ENCODE assay signal across 8 cellular contexts in the genomic region with DNA sequence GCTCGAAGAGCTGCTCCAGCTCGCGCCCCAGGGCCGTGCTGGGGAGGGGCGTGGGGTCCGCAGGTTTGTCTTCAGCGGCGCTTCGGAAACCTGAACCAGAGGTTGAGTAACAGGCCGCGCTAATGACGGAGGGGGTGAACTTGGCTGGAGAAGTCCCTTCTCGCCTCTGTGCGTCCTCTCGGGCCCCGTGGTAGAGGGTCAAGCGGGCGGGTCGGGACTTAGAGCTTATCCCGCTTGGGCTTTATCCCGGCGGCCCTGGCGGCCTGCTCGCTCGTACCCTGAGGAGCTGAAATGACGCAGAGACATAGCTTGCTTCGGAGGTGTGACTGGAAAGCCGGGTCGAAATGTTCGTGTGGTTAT. TPM values are rescaled to one million over a fixed set of nuclear protein-coding genes. Genes with fewer than 3 reads are reported as not detected.
DNase-seq lines count a peak whose midpoint lies in the region; ATAC-seq, FAIRE-seq and TF ChIP-seq lines count a peak whose summit lies in the region.

No MANE protein-coding gene starts in this region.

- in situ Hi-C loops in brain microvascular endothelial cell (cut with HindIII; ENCODE audit: low pct_ligation_motif_present, low sequenced_read_pairs): no loop called here

- TF ChIP-seq CTCF in brain microvascular endothelial cell (IDR thresholded peaks at IDR 0.05; ENCODE audit: low read depth, low read length, missing control alignments) (no peak), kidney (IDR thresholded peaks at IDR 0.05; ENCODE audit: borderline replicate concordance, extremely low read depth, insufficient read depth) (no peak)

- H3K27ac ChIP-seq in brain microvascular endothelial cell (peak overlapping the region; percentile 89), kidney (ENCODE audit: low read depth in 2 of 2, low read length in 2 of 2) (peak overlapping the region; percentile 97)

- ATAC-seq in HG03025 (IDR thresholded peaks at IDR 0.05; ENCODE audit: low FRiP score, unreplicated experiment): peak; percentile 11

- FAIRE-seq in RCC 7860 (lab: Jason Lieb, UNC) (no peak), kidney (lab: Jason Lieb, UNC) (no peak)

- intact Hi-C loops in kidney (cut with DNase I): no loop called here

- H3K4me3 ChIP-seq in brain microvascular endothelial cell (ENCODE audit: low read depth, low read length) (peak overlapping the region; percentile 97), kidney (ENCODE audit: low read length in 2 of 2) (peak overlapping the region; percentile 94 to 97)

- H3K9ac ChIP-seq in kidney (ENCODE audit: low read length in 2 of 2): peak overlapping the region; percentile 76 to 87

- H3K36me3 ChIP-seq in brain microvascular endothelial cell (replicated peaks) (no peaks in the 10 kb centered on the region), kidney (ENCODE audit: control insufficient read depth in 1 of 2, insufficient read depth in 2 of 2, low read length in 2 of 2) (no peaks in the 10 kb centered on the region)

- no peaks in the 10 kb centered on the region for H3K9me3 ChIP-seq in kidney (ENCODE audit: control insufficient read depth in 1 of 2, low read length in 2 of 2)

- DNase-seq in activated T-cell treated with anti-CD3 and anti-CD28 coated beads for 1 hour (ENCODE audit: low read depth): peak; percentile 12
- no peak for DNase-seq in activated T-cell treated with anti-CD3 and anti-CD28 coated beads, Interleukin-2, amount 50 U/mL, for 48 hours
- peak; percentile 10 for DNase-seq in RCC 7860 (ENCODE audit: low spot score)
- peak; percentile 55 for DNase-seq in brain microvascular endothelial cell
- no peak for DNase-seq in kidney
- DNase-seq in stimulated activated CD4-positive, alpha-beta T cell treated with anti-CD3 and anti-CD28 coated beads, Interleukin-2, amount 100 ng/mL, for 24 hours: peak; percentile 33 to 44
- no peak for DNase-seq in NCI-H128 (lab: John Stamatoyannopoulos, UW; ENCODE audit: unreplicated experiment)

- H3K4me1 ChIP-seq in kidney (ENCODE audit: control insufficient read depth in 1 of 2, insufficient read depth in 1 of 2, low read depth in 1 of 2, low read length in 2 of 2): peaks cover 5 to 12% of the 10 kb centered on the region in 2 donors

- H3K27me3 ChIP-seq in brain microvascular endothelial cell (replicated peaks): no peaks in the 10 kb centered on the region

RNA-seq across cellular contexts. Expression of a gene that starts 0.5 kb away (rescaled TPM):
- 32.4 TPM for total RNA-seq in kidney
- polyA plus RNA-seq in kidney (ENCODE audit: insufficient read depth, low read depth, low replicate concordance): 16.5 TPM

RNA-seq across cellular contexts. Expression of a gene that starts 0.6 kb away (rescaled TPM):
- total RNA-seq in kidney: 13.7 TPM
- polyA plus RNA-seq in kidney (ENCODE audit: insufficient read depth, low read depth, low replicate concordance): 18.0 TPM

Comparison
In these comparisons a context has a peak if more than half of its experiments do, and no peak if none do; other contexts are left out.
1. DNase-seq: peak in activated T-cell treated with anti-CD3 and anti-CD28 coated beads for 1 hour (single experiment), RCC 7860 (single experiment), brain microvascular endothelial cell (single experiment) and stimulated activated CD4-positive, alpha-beta T cell treated with anti-CD3 and anti-CD28 coated beads, Interleukin-2, amount 100 ng/mL, for 24 hours (2 of 2); none in activated T-cell treated with anti-CD3 and anti-CD28 coated beads, Interleukin-2, amount 50 U/mL, for 48 hours (0 of 2), kidney (single experiment) and NCI-H128 (single experiment).